Comparison of ENCODE assay signal across 1 cellular context in genomic region chr2:206354129-206354528, GRCh38.
TF ChIP-seq lines count a peak whose summit lies in the region.

No MANE protein-coding gene starts in this region.

TF ChIP-seq in HCT116, 20 proteins besides CTCF, POLR2A, EP300 and RAD21 (continued from another document):
- TF ChIP-seq CBX3 (IDR thresholded peaks at IDR 0.05; ENCODE audit: low read depth): no peak
